20 cellular contexts compared by ENCODE assay signal in genomic region chr11:76302707-76303395, GRCh38.
"Had no signal": no experiment of that assay in that cellular context is flagged by ENCODE, and none has a peak within 500 bp of the region (broad histone marks: within the 10 kb centered on the region; RNA-seq: fewer than 3 reads in every experiment).

No MANE protein-coding gene starts in this region.

- H3K27ac Mint-ChIP-seq: memory B cell; natural killer cell; stimulated activated effector memory CD8-positive, alpha-beta T cell treated with anti-CD3 and anti-CD28 coated beads, Interleukin-12 subunit alpha, Interleukin-12 subunit beta, amount 100 ng/mL, for 72 hours; type B pancreatic cell had no signal

- H3K36me3 ChIP-seq: prostate gland, right atrium auricular region, stomach, thyroid gland had no signal

- H3K36me3 Mint-ChIP-seq: memory B cell; natural killer cell; stimulated activated effector memory CD8-positive, alpha-beta T cell treated with anti-CD3 and anti-CD28 coated beads, Interleukin-12 subunit alpha, Interleukin-12 subunit beta, amount 100 ng/mL, for 72 hours; type B pancreatic cell had no signal

- DNase-seq: dorsolateral prefrontal cortex; effector CD4-positive, alpha-beta T cell; natural killer cell; stimulated activated CD4-positive, alpha-beta T cell treated with anti-CD3 and anti-CD28 coated beads, Interleukin-12 subunit alpha, Interleukin-12 subunit beta, amount 100 ng/mL, for 4 hours; stimulated activated CD4-positive, alpha-beta T cell treated with anti-CD3 and anti-CD28 coated beads, Interleukin-1b, Interleukin-23, amount 100 ng/mL, for 48 hours; stimulated activated CD4-positive, alpha-beta T cell treated with anti-CD3 and anti-CD28 coated beads, Interleukin-4, amount 100 ng/mL, for 24 hours; stimulated activated naive CD4-positive, alpha-beta T cell treated with Interleukin-2 at 50 U/mL for 16 hours; stomach; thyroid gland had no signal

- H3K4me1 ChIP-seq: prostate gland, stomach, thyroid gland had no signal

- H3K4me1 Mint-ChIP-seq: natural killer cell; stimulated activated effector memory CD8-positive, alpha-beta T cell treated with anti-CD3 and anti-CD28 coated beads, Interleukin-12 subunit alpha, Interleukin-12 subunit beta, amount 100 ng/mL, for 72 hours had no signal

- H3K27ac ChIP-seq: dorsolateral prefrontal cortex, prostate gland, right atrium auricular region, stomach, thyroid gland had no signal

- H3K27me3 ChIP-seq: dorsolateral prefrontal cortex, right atrium auricular region, thyroid gland had no signal

- H3K4me3 ChIP-seq: dorsolateral prefrontal cortex, lung, prostate gland, right atrium auricular region, smooth muscle cell, stomach, thyroid gland had no signal

- H3K9me3 Mint-ChIP-seq: memory B cell; natural killer cell; neural crest cell; stimulated activated effector memory CD8-positive, alpha-beta T cell treated with anti-CD3 and anti-CD28 coated beads, Interleukin-12 subunit alpha, Interleukin-12 subunit beta, amount 100 ng/mL, for 72 hours; type B pancreatic cell had no signal

- H3K4me3 Mint-ChIP-seq: memory B cell; natural killer cell; neural crest cell; stimulated activated effector memory CD8-positive, alpha-beta T cell treated with anti-CD3 and anti-CD28 coated beads, Interleukin-12 subunit alpha, Interleukin-12 subunit beta, amount 100 ng/mL, for 72 hours; type B pancreatic cell had no signal

- H3K9me3 ChIP-seq: prostate gland, right atrium auricular region, stomach, thyroid gland had no signal

- FAIRE-seq: colon, frontal cortex, keratinocyte had no signal
